16 cellular contexts compared by ENCODE assay signal in the genomic region with DNA sequence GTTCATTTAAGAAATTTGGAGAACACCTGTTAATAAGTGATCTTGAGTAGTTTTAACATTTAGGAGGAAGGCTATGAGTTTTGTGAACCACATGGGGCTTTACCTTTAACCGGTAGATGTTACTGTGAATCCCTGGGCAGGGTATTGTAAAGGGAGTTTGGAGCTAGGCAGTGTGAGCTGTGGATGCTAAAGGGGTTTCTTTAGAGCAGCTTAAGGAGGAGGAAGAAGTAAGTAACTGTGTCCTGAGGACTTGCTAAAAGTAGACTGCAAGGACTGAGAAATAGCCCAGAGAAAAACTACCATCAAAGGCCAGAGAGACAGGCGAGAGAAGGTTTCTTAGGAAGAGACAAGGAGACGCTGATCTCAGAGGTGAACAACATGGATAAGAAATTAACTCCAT. TPM values are rescaled to one million over a fixed set of nuclear protein-coding genes. Genes with fewer than 3 reads are reported as not detected.
A peak's percentile ranks its signal among the peaks of the same experiment; 100 is the strongest.
DNase-seq lines count a peak whose midpoint lies in the region; ATAC-seq and TF ChIP-seq lines count a peak whose summit lies in the region.
"Had no signal": no experiment of that assay in that cellular context is flagged by ENCODE, and none has a peak within 500 bp of the region (broad histone marks: within the 10 kb centered on the region; RNA-seq: fewer than 3 reads in every experiment).

No MANE protein-coding gene starts in this region.

- H3K27me3 Mint-ChIP-seq in H9 (ENCODE audit: low read depth) (no peaks in the 10 kb centered on the region), naive B cell (no peaks in the 10 kb centered on the region)
- no peaks in the 10 kb centered on the region for H3K27me3 Mint-ChIP-seq in activated CD4-positive, alpha-beta memory T cell treated with anti-CD3 and anti-CD28 coated beads for 36 hours

- intact Hi-C loops in activated CD4-positive, alpha-beta memory T cell treated with anti-CD3 and anti-CD28 coated beads for 36 hours (cut with micrococcal nuclease) = loop anchor here (5.0 to 10.0 kb wide), 4 partner anchors 225 to 1168 kb away; a partner anchor contains a TSS
- intact Hi-C loops in heart left ventricle (cut with DNase I) = no loop called here

- DNase-seq in DND-41 = no peak
- DNase-seq in H9 = no peak
- no peak for DNase-seq in activated CD4-positive, alpha-beta memory T cell treated with anti-CD3 and anti-CD28 coated beads for 36 hours
- no peak for DNase-seq in naive B cell
- no peak for DNase-seq in heart left ventricle
- no peak for DNase-seq in H4 (ENCODE audit: low spot score)
- DNase-seq: activated CD4-positive, CD25-positive, alpha-beta regulatory T cell; activated effector memory CD4-positive, alpha-beta T cell treated with anti-CD3 and anti-CD28 coated beads, Interleukin-2, amount 50 U/mL, for 16 hours; GM23248; kidney; SK-N-SH had no signal

- no peak overlapping the region for H4K91ac ChIP-seq in H9 (ENCODE audit: insufficient read length, low read depth, low read length)

- H3K36me3 ChIP-seq in DND-41 (ENCODE audit: insufficient read depth, low read length) (peaks cover 73% of the 10 kb centered on the region), heart left ventricle (no peaks in the 10 kb centered on the region)

- no peak overlapping the region for H3K4ac ChIP-seq in H9 (ENCODE audit: low read depth, low read length)

- H2BK15ac ChIP-seq in H9 (ENCODE audit: low read depth, low read length) = no peak overlapping the region

- H2AK5ac ChIP-seq in H9 (ENCODE audit: insufficient read length, low read length) = no peak overlapping the region

- no peak overlapping the region for H4K5ac ChIP-seq in H9 (ENCODE audit: insufficient read length, low read depth, low read length)

- CTCF ChIA-PET in activated CD4-positive, alpha-beta memory T cell treated with anti-CD3 and anti-CD28 coated beads for 36 hours (lab: Charles Lee) = interaction anchor here (0.9 to 1.2 kb wide), 3 partner anchors 9 to 123 kb away, joined by 3 read pairs; no protein-coding TSS in a partner anchor

- H3K27me3 ChIP-seq in DND-41 (ENCODE audit: insufficient read depth, low read length, poor library complexity) = no peaks in the 10 kb centered on the region
- H3K27me3 ChIP-seq in H9 (ENCODE audit: insufficient read depth, low read length) = no peaks in the 10 kb centered on the region
- peaks cover 0 to 7% (median 0%) of the 10 kb centered on the region in 9 donors for H3K27me3 ChIP-seq in heart left ventricle

- H2AFZ ChIP-seq in DND-41 (ENCODE audit: low read depth, low read length) (no peak overlapping the region), H9 (ENCODE audit: low read length) (no peak overlapping the region)
- H2AFZ ChIP-seq: GM23248 had no signal

- H3K36me3 Mint-ChIP-seq in H9 (ENCODE audit: insufficient read depth in 1 of 3, low read depth in 3 of 3) (no peaks in the 10 kb centered on the region), naive B cell (peaks cover 33 to 44% of the 10 kb centered on the region in 2 donors)
- peaks cover 80% of the 10 kb centered on the region for H3K36me3 Mint-ChIP-seq in activated CD4-positive, alpha-beta memory T cell treated with anti-CD3 and anti-CD28 coated beads for 36 hours

- POLR2A ChIA-PET in activated CD4-positive, alpha-beta memory T cell treated with anti-CD3 and anti-CD28 coated beads for 36 hours (lab: Charles Lee) = interaction anchor here (0.6 to 4.5 kb wide), 11 partner anchors 9 to 148 kb away, joined by 3 to 32 read pairs (median 5); no protein-coding TSS in a partner anchor

- no peak overlapping the region for H3K14ac ChIP-seq in H9 (ENCODE audit: insufficient read depth, low read length)

- peaks cover 40 to 41% of the 10 kb centered on the region in 2 experiments for H3K4me1 Mint-ChIP-seq in H9
- H3K4me1 Mint-ChIP-seq in activated CD4-positive, alpha-beta memory T cell treated with anti-CD3 and anti-CD28 coated beads for 36 hours (ENCODE audit: low read depth) = peaks cover 41% of the 10 kb centered on the region
- H3K4me1 Mint-ChIP-seq in naive B cell = peaks cover 73 to 76% (median 75%) of the 10 kb centered on the region in 3 donors

- no peak overlapping the region for H3K56ac ChIP-seq in H9 (ENCODE audit: insufficient read length, low read depth, low read length)

- no peak overlapping the region for H3K4me3 Mint-ChIP-seq in H9
- peak overlapping the region; percentile 93 for H3K4me3 Mint-ChIP-seq in activated CD4-positive, alpha-beta memory T cell treated with anti-CD3 and anti-CD28 coated beads for 36 hours
- peak overlapping the region; percentile 68 to 100 (median 98) for H3K4me3 Mint-ChIP-seq in naive B cell
- H3K4me3 Mint-ChIP-seq: CD14-positive monocyte had no signal

- no peak overlapping the region for H2BK5ac ChIP-seq in H9 (ENCODE audit: insufficient read length, low read length)

- H3K79me2 ChIP-seq in DND-41 (ENCODE audit: insufficient read depth, low read length) = peaks cover 100% of the 10 kb centered on the region
- H3K79me2 ChIP-seq in H9 (ENCODE audit: insufficient read depth, low read length) = peaks cover 4% of the 10 kb centered on the region; the same call in 1 of the 2 replicates

- H3K9ac ChIP-seq in DND-41 (ENCODE audit: low read depth, low read length) (peak overlapping the region; percentile 86; the same call in 1 of the 2 replicates), H9 (ENCODE audit: extremely low read depth, insufficient read length, low read length) (peak overlapping the region; percentile 28)
- H3K9ac ChIP-seq: GM23248, SK-N-SH had no signal

- H3K79me1 ChIP-seq in H9 (ENCODE audit: insufficient read depth, low read depth, low read length, poor library complexity, severe bottlenecking) = no peaks in the 10 kb centered on the region

- H2BK120ac ChIP-seq in H9 (ENCODE audit: low read depth, low read length, poor library complexity, severe bottlenecking) = no peak overlapping the region

- H2BK20ac ChIP-seq in H9 (ENCODE audit: low read depth, low read length, poor library complexity, severe bottlenecking) = no peak overlapping the region

- peak overlapping the region in 1 of 2 experiments; percentile 84; a peak in 3 of 4 replicates for H3K4me3 ChIP-seq in DND-41 (ENCODE audit: low read depth in 1 of 2, low read length in 2 of 2)
- peak overlapping the region in 1 of 12 donors; percentile 54 for H3K4me3 ChIP-seq in heart left ventricle
- H3K4me3 ChIP-seq: GM23248 had no signal

- H3K27ac Mint-ChIP-seq in H9 (peak overlapping the region in 2 of 3 experiments; percentile 2 to 35; a peak in 4 of 7 replicates), naive B cell (peak overlapping the region; percentile 3 to 100 (median 98))
- peak overlapping the region; percentile 98 for H3K27ac Mint-ChIP-seq in activated CD4-positive, alpha-beta memory T cell treated with anti-CD3 and anti-CD28 coated beads for 36 hours

- H2BK12ac ChIP-seq in H9 (ENCODE audit: insufficient read length, low read depth, low read length) = no peak overlapping the region

- no peak for TF ChIP-seq POLR2A in heart left ventricle (IDR thresholded peaks at IDR 0.05)

- WGBS in H9 (ENCODE audit: extremely low coverage, insufficient read length, low lambda C conversion rate) = no CpG with 5 or more reads among the region's 3 CpGs
- 83 to 86% (median 84%) methylated on average over 3 of the region's 3 CpGs for WGBS in heart left ventricle, 4 donors

- H3K9me3 ChIP-seq in DND-41 (ENCODE audit: insufficient read depth, low read length, severe bottlenecking) = no peaks in the 10 kb centered on the region
- no peaks in the 10 kb centered on the region for H3K9me3 ChIP-seq in H9 (ENCODE audit: control insufficient read depth, low read depth, low read length)
- H3K9me3 ChIP-seq in heart left ventricle = no peaks in the 10 kb centered on the region
- H3K9me3 ChIP-seq: SK-N-SH had no signal

- peaks cover 5% of the 10 kb centered on the region for H3K23me2 ChIP-seq in H9 (ENCODE audit: insufficient read length, low read depth, low read length, poor library complexity, severe bottlenecking)

- H3K27ac ChIP-seq in DND-41 (ENCODE audit: low read length) = peak overlapping the region; percentile 98
- H3K27ac ChIP-seq in H9 (ENCODE audit: insufficient read length, low read depth, low read length) = no peak overlapping the region
- peak overlapping the region in 1 of 12 donors; percentile 89 for H3K27ac ChIP-seq in heart left ventricle
- H3K27ac ChIP-seq: GM23248 had no signal

- no peak for TF ChIP-seq CTCF in DND-41 (IDR thresholded peaks at IDR 0.05; ENCODE audit: borderline replicate concordance, extremely low read depth, low read length, poor library complexity, severe bottlenecking)
- no peak for TF ChIP-seq CTCF in H9 (conservative IDR thresholded peaks at IDR 0.05)
- TF ChIP-seq CTCF in heart left ventricle (IDR thresholded peaks at IDR 0.05) = no peak

- H3K9me3 Mint-ChIP-seq in H9 = no peaks in the 10 kb centered on the region
- no peaks in the 10 kb centered on the region for H3K9me3 Mint-ChIP-seq in activated CD4-positive, alpha-beta memory T cell treated with anti-CD3 and anti-CD28 coated beads for 36 hours
- H3K9me3 Mint-ChIP-seq in naive B cell = no peaks in the 10 kb centered on the region
- H3K9me3 Mint-ChIP-seq: CD14-positive monocyte had no signal

- H3K23ac ChIP-seq in H9 (ENCODE audit: insufficient read length, low read depth, low read length) = no peak overlapping the region

- ATAC-seq in DND-41 (ENCODE audit: insufficient read depth, low read depth) (no peak), naive B cell (ENCODE audit: low read depth in 2 of 2) (no peak), heart left ventricle (no peak), HG03378 (IDR thresholded peaks at IDR 0.05; ENCODE audit: unreplicated experiment) (no peak), HG03342 (IDR thresholded peaks at IDR 0.05; ENCODE audit: unreplicated experiment) (no peak)
- ATAC-seq: sciatic nerve had no signal

- H3T11ph ChIP-seq in H9 (ENCODE audit: low read length) = no peak overlapping the region

- H3K18ac ChIP-seq in H9 (ENCODE audit: insufficient read length, low read depth, low read length) = no peak overlapping the region

- H4K20me1 ChIP-seq in DND-41 (ENCODE audit: insufficient read depth, low read length) (peaks cover 89% of the 10 kb centered on the region), H9 (ENCODE audit: control insufficient read depth, insufficient read depth, insufficient read length) (no peaks in the 10 kb centered on the region)

- H3K4me1 ChIP-seq in DND-41 (ENCODE audit: insufficient read depth, low read length) = peaks cover 75% of the 10 kb centered on the region
- H3K4me1 ChIP-seq in H9 (ENCODE audit: insufficient read depth, low read length) = peaks cover 10% of the 10 kb centered on the region; the same call in 1 of the 2 replicates
- peaks cover 0 to 59% (median 0%) of the 10 kb centered on the region in 12 donors for H3K4me1 ChIP-seq in heart left ventricle

- H3K4me2 ChIP-seq in DND-41 (ENCODE audit: insufficient read depth, low read length) = peak overlapping the region; percentile 74
- H3K4me2 ChIP-seq in H9 (ENCODE audit: insufficient read depth, insufficient read length, low read length) = no peak overlapping the region
- H3K4me2 ChIP-seq: SK-N-SH had no signal

- H4K8ac ChIP-seq in H9 (replicated peaks; ENCODE audit: insufficient read length, low read depth, low read length) = no peak overlapping the region

RNA-seq across cellular contexts. Expression of a gene that starts 5.6 kb away (rescaled TPM):
- total RNA-seq in H9 (2021) = 7.1 and 8.2 TPM in 2 replicates
- 10 to 100 TPM; 97.5 to 98.6 TPM for total RNA-seq in activated CD4-positive, alpha-beta memory T cell treated with anti-CD3 and anti-CD28 coated beads for 36 hours
- polyA plus RNA-seq in naive B cell (ENCODE audit: low read depth in 6 of 6) = 100 to 1,000 TPM; 411 to 590 (median 456) TPM
- 1 to 10 TPM in 2 of 9 donors, under 1 TPM in 3, not detected in 4; 0.30 to 6.6 (median 0.63) TPM for total RNA-seq in heart left ventricle
- polyA plus RNA-seq in heart left ventricle = under 1 TPM in 1 of 2 donors, not detected in 1; 0.35 TPM
- total RNA-seq in H4 (2014; rRNA removed; shearing (Covaris generic)) = 0.49 TPM in 1 of 2 replicates, not detected in the other
- total RNA-seq: GM23248, MCF 10A had no signal
- polyA plus RNA-seq: GM23248, SK-N-SH had no signal

Comparison
In these comparisons a context has a peak if more than half of its experiments do, and no peak if none do; other contexts are left out.
1. H3K27ac Mint-ChIP-seq: peak in every context shown above with its lines; median percentile 98 in naive B cell; 98 in activated CD4-positive, alpha-beta memory T cell treated with anti-CD3 and anti-CD28 coated beads for 36 hours; 18 in H9.
2. H3K4me3 Mint-ChIP-seq: peak in activated CD4-positive, alpha-beta memory T cell treated with anti-CD3 and anti-CD28 coated beads for 36 hours (single experiment) and naive B cell (8 of 8); none in H9 (0 of 2).
3. RNA of a gene that starts 5.6 kb away (total RNA-seq): 97.5 to 98.6 TPM in activated CD4-positive, alpha-beta memory T cell treated with anti-CD3 and anti-CD28 coated beads for 36 hours; 7.1 to 8.2 TPM in H9, 0.30 to 6.6 TPM in heart left ventricle and 0.49 TPM in H4; every median in the first group is over 10 times any median in the second.